ENCODE assay signal across 37 cellular contexts in the genomic region with DNA sequence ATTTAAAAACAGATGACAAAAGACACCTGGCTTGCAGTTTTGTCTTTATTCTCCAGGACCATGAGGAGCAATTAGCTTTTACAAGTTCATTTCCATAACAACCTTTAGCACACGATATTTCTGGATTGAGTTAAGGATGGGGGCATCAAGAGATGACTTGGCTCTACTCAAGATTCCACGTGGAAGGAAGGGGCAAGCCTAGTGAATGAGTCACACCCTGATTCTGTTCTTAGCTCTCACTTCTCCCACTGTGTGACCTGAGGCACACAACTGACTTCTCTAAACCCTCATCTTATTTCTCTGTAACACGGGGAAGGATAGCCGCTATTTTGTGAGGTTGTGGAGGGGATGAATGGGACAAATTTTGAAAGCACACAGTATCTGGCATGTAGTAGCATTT.
A peak's percentile ranks its signal among the peaks of the same experiment; 100 is the strongest.
DNase-seq lines count a peak whose midpoint lies in the region; ATAC-seq, FAIRE-seq and TF ChIP-seq lines count a peak whose summit lies in the region.
"Had no signal": no experiment of that assay in that cellular context is flagged by ENCODE, and none has a peak within 500 bp of the region (broad histone marks: within the 10 kb centered on the region; RNA-seq: fewer than 3 reads in every experiment).

No MANE protein-coding gene starts in this region.

- H3K27ac Mint-ChIP-seq in MCF 10A (ENCODE audit: low read depth, unreplicated experiment) = no peak overlapping the region
- H3K27ac Mint-ChIP-seq: activated naive CD4-positive, alpha-beta T cell treated with anti-CD3 and anti-CD28 coated beads for 36 hours; B cell; CD4-positive, alpha-beta memory T cell; endodermal cell; stimulated activated naive CD8-positive, alpha-beta T cell treated with anti-CD3 and anti-CD28 coated beads, Interleukin-15, Interleukin-2, amounts not matched to agents 100 ng/mL and 50 ng/mL, for 24 hours had no signal

- H3K27ac ChIP-seq in SJSA1 = peak overlapping the region; percentile 30; the same call in 1 of the 2 replicates
- H3K27ac ChIP-seq: adrenal gland, brain microvascular endothelial cell, gastrocnemius medialis, hepatocyte, spleen, thyroid gland, vagina had no signal

- H3K27me3 Mint-ChIP-seq in MCF 10A (ENCODE audit: insufficient read depth, unreplicated experiment) = no peaks in the 10 kb centered on the region

- no peak for TF ChIP-seq CTCF in MCF 10A (IDR thresholded peaks at IDR 0.05; ENCODE audit: unreplicated experiment)

- no peak for TF ChIP-seq POLR2A in H54 (IDR thresholded peaks at IDR 0.05; ENCODE audit: low read depth, low read length)

- no peaks in the 10 kb centered on the region for H3K36me3 ChIP-seq in SJSA1
- H3K36me3 ChIP-seq: adrenal gland, brain microvascular endothelial cell, gastrocnemius medialis, HAP-1, spleen, thyroid gland, vagina had no signal

- DNase-seq in ACHN (peak; percentile 30), H54 (ENCODE audit: insufficient read length, low spot score) (no peak), SJSA1 (ENCODE audit: low read depth in 1 of 2, low spot score in 2 of 2) (peak in 1 of 2 experiments; percentile 15), glomerular visceral epithelial cell (ENCODE audit: extremely low spot score) (peak; percentile 23), MCF 10A (ENCODE audit: unreplicated experiment) (no peak), nucleus accumbens (lab: John Stamatoyannopoulos, UW) (no peak)
- DNase-seq: activated CD4-positive, alpha-beta T cell treated with anti-CD3 and anti-CD28 coated beads, Interleukin-2, amount 50 U/mL, for 48 hours; activated naive CD4-positive, alpha-beta T cell treated with anti-CD3 and anti-CD28 coated beads for 36 hours; adrenal gland; brain microvascular endothelial cell; CD4-positive, alpha-beta memory T cell; cerebellar nuclear complex; dermis blood vessel endothelial cell; endodermal cell; gastrocnemius medialis; Karpas-422; MV-4-11; NCI-H146; NCI-H748 treated with DMSO at 0.1 percent for 48 hours; right cardiac atrium; RPMI8226; spleen; stimulated activated CD8-positive, alpha-beta memory T cell treated with anti-CD3 and anti-CD28 coated beads, Interleukin-4, amount 100 ng/mL, for 48 hours; thyroid gland had no signal

- no peaks in the 10 kb centered on the region for H3K4me1 Mint-ChIP-seq in MCF 10A (ENCODE audit: insufficient read depth, unreplicated experiment)
- H3K4me1 Mint-ChIP-seq: B cell; CD4-positive, alpha-beta memory T cell had no signal

- H3K4me3 Mint-ChIP-seq in MCF 10A (ENCODE audit: unreplicated experiment) = no peak overlapping the region
- H3K4me3 Mint-ChIP-seq: activated naive CD4-positive, alpha-beta T cell treated with anti-CD3 and anti-CD28 coated beads for 36 hours; B cell; CD4-positive, alpha-beta memory T cell; endodermal cell; neural crest cell; stimulated activated naive CD8-positive, alpha-beta T cell treated with anti-CD3 and anti-CD28 coated beads, Interleukin-15, Interleukin-2, amounts not matched to agents 100 ng/mL and 50 ng/mL, for 24 hours had no signal

- H3K9me3 Mint-ChIP-seq in MCF 10A (ENCODE audit: unreplicated experiment) = no peaks in the 10 kb centered on the region
- H3K9me3 Mint-ChIP-seq: activated naive CD4-positive, alpha-beta T cell treated with anti-CD3 and anti-CD28 coated beads for 36 hours; endodermal cell; neural crest cell; stimulated activated naive CD8-positive, alpha-beta T cell treated with anti-CD3 and anti-CD28 coated beads, Interleukin-15, Interleukin-2, amounts not matched to agents 100 ng/mL and 50 ng/mL, for 24 hours had no signal

- BruUV-seq in MCF 10A (replicated peaks; lab: Mats Ljungman, UMichigan) = no TSS peak

- POLR2A ChIA-PET in MCF 10A (lab: Yijun Ruan, JAX) = no interaction called here

- in situ Hi-C loops in ACHN (cut with HindIII; ENCODE audit: low pct_ligation_motif_present, low pct_unique_long_range_greater_than_20kb, low sequenced_read_pairs) = no loop called here

- ATAC-seq in HG03565 (IDR thresholded peaks at IDR 0.05; ENCODE audit: unreplicated experiment) (no peak), GM18907 (IDR thresholded peaks at IDR 0.05; ENCODE audit: unreplicated experiment) (no peak)
- ATAC-seq: activated CD4-positive, CD25-positive, alpha-beta regulatory T cell treated with anti-CD3 and anti-CD28 coated beads, Interleukin-2, amount 50 U/mL, for 24 hours; gastrocnemius medialis; HepG2; right cardiac atrium had no signal

- H3K4me1 ChIP-seq in SJSA1 (replicated peaks) = peaks cover 25% of the 10 kb centered on the region
- H3K4me1 ChIP-seq: adrenal gland, gastrocnemius medialis, HAP-1, spleen, thyroid gland, vagina had no signal

- H3K4me3 ChIP-seq in SJSA1 = no peak overlapping the region
- H3K4me3 ChIP-seq: adrenal gland, gastrocnemius medialis, HAP-1, hepatocyte, spleen, thyroid gland, vagina had no signal

- CTCF ChIA-PET in MCF 10A (lab: Yijun Ruan, JAX) = no interaction called here

- no peaks in the 10 kb centered on the region for H3K27me3 ChIP-seq in SJSA1 (replicated peaks)
- H3K27me3 ChIP-seq: adrenal gland, brain microvascular endothelial cell, thyroid gland, vagina had no signal

- peak; percentile 45 for FAIRE-seq in H54 (lab: Jason Lieb, UNC)
- FAIRE-seq: A204.1, GM12891, HepG2, TTC549 had no signal

- intact Hi-C loops in MCF 10A (cut with micrococcal nuclease) = no loop called here

- H3K36me3 Mint-ChIP-seq in MCF 10A (ENCODE audit: insufficient read depth, unreplicated experiment) = no peaks in the 10 kb centered on the region
- H3K36me3 Mint-ChIP-seq: CD4-positive, alpha-beta memory T cell had no signal

- no peaks in the 10 kb centered on the region for H3K9me3 ChIP-seq in SJSA1 (replicated peaks)
- H3K9me3 ChIP-seq: adrenal gland, gastrocnemius medialis, HAP-1, spleen, thyroid gland, vagina had no signal

Comparison
In these comparisons a context has a peak if more than half of its experiments do, and no peak if none do; other contexts are left out.
1. DNase-seq: peak in ACHN (single experiment) and glomerular visceral epithelial cell (single experiment); none in H54 (single experiment), MCF 10A (single experiment) and nucleus accumbens (0 of 56).